40 cellular contexts compared by ENCODE assay signal in the genomic region with DNA sequence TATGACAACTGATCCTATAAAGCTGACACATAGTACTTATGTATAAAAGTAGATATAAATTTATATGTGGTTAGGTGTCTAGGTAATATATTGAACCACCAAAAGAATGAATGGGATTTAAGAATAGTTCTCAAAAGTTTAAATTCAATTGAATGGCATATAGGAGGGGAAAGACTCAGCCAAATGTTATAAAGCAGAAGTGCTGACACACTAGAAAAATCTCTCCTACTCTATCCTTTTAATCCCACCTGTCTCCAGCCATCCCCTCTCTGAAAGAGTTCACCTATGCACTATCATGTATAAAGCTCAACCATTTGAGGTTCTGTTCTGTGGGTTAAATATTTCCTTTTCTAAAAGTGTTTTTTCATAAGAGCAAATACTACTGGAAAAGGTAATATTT.
"Had no signal": no experiment of that assay in that cellular context is flagged by ENCODE, and none has a peak within 500 bp of the region (broad histone marks: within the 10 kb centered on the region; RNA-seq: fewer than 3 reads in every experiment).

No MANE protein-coding gene starts in this region.

- H3K36me3 Mint-ChIP-seq: activated naive CD4-positive, alpha-beta T cell treated with anti-CD3 and anti-CD28 coated beads, Interleukin-2, amount 10 ng/mL, durations not matched to agents 7 days and 5 days; activated naive CD4-positive, alpha-beta T cell treated with anti-CD3 and anti-CD28 coated beads, Interleukin-2, amount 50 U/mL, for 24 hours; activated naive CD4-positive, alpha-beta T cell treated with anti-CD3 and anti-CD28 coated beads, Interleukin-2, amount 50 U/mL, for 72 hours; activated naive CD8-positive, alpha-beta T cell; activated naive CD8-positive, alpha-beta T cell treated with anti-CD3 and anti-CD28 coated beads for 36 hours; activated naive CD8-positive, alpha-beta T cell treated with anti-CD3 and anti-CD28 coated beads, Interleukin-2, amount 10 ng/mL, durations not matched to agents 7 days and 5 days had no signal

- FAIRE-seq: astrocyte, bronchial epithelial cell had no signal

- DNase-seq: activated effector memory CD4-positive, alpha-beta T cell treated with anti-CD3 and anti-CD28 coated beads, Interleukin-2, amount 50 U/mL, for 16 hours; activated effector memory CD4-positive, alpha-beta T cell treated with Interleukin-2 at 50 U/mL for 16 hours; activated gamma-delta T cell; activated gamma-delta T cell treated with Interleukin-2 at 50 U/mL for 16 hours; activated naive CD4-positive, alpha-beta T cell; activated naive CD4-positive, alpha-beta T cell treated with anti-CD3 and anti-CD28 coated beads for 36 hours; activated naive CD4-positive, alpha-beta T cell treated with anti-CD3 and anti-CD28 coated beads, Interleukin-2, amount 10 ng/mL, durations not matched to agents 7 days and 5 days; activated naive CD4-positive, alpha-beta T cell treated with anti-CD3 and anti-CD28 coated beads, Interleukin-2, amount 50 U/mL, for 16 hours; activated naive CD4-positive, alpha-beta T cell treated with Interleukin-2 at 50 U/mL for 16 hours; activated naive CD8-positive, alpha-beta T cell treated with anti-CD3 and anti-CD28 coated beads for 36 hours; activated naive CD8-positive, alpha-beta T cell treated with anti-CD3 and anti-CD28 coated beads, Interleukin-2, amount 10 ng/mL, durations not matched to agents 7 days and 5 days; activated naive CD8-positive, alpha-beta T cell treated with anti-CD3 and anti-CD28 coated beads, Interleukin-2, amount 50 U/mL, for 24 hours; activated T-cell treated with anti-CD3 and anti-CD28 coated beads, Interleukin-2, amount 50 U/mL, for 1 hour; activated T-cell treated with anti-CD3 and anti-CD28 coated beads, Interleukin-2, amount 50 U/mL, for 24 hours; activated T-cell treated with anti-CD3 and anti-CD28 coated beads, Interleukin-2, amount 50 U/mL, for 4 hours; activated T-cell treated with anti-CD3 and anti-CD28 coated beads, Interleukin-2, amount 50 U/mL, for 48 hours; activated T-cell treated with anti-CD3 and anti-CD28 coated beads, Interleukin-2, amount 50 U/mL, for 72 hours; adrenal gland; amniotic stem cell; amygdala; anterior cingulate cortex; aorta; body of pancreas; brain microvascular endothelial cell; caudate nucleus; central memory CD4-positive, alpha-beta T cell; cerebellar nuclear complex had no signal

- H3K4me3 Mint-ChIP-seq: activated naive CD4-positive, alpha-beta T cell treated with anti-CD3 and anti-CD28 coated beads for 36 hours; activated naive CD4-positive, alpha-beta T cell treated with anti-CD3 and anti-CD28 coated beads, Interleukin-2, amount 10 ng/mL, durations not matched to agents 7 days and 5 days; activated naive CD4-positive, alpha-beta T cell treated with anti-CD3 and anti-CD28 coated beads, Interleukin-2, amount 50 U/mL, for 24 hours; activated naive CD8-positive, alpha-beta T cell; activated naive CD8-positive, alpha-beta T cell treated with anti-CD3 and anti-CD28 coated beads for 36 hours; activated naive CD8-positive, alpha-beta T cell treated with anti-CD3 and anti-CD28 coated beads, Interleukin-2, amount 10 ng/mL, durations not matched to agents 7 days and 5 days; activated naive CD8-positive, alpha-beta T cell treated with anti-CD3 and anti-CD28 coated beads, Interleukin-2, amount 50 U/mL, for 24 hours; activated T-cell treated with anti-CD3 and anti-CD28 coated beads, Interleukin-2, amount 50 U/mL, for 24 hours; activated T-cell treated with anti-CD3 and anti-CD28 coated beads, Interleukin-2, amount 50 U/mL, for 4 hours; activated T-cell treated with anti-CD3 and anti-CD28 coated beads, Interleukin-2, amount 50 U/mL, for 72 hours; activated T-helper 1 cell treated with anti-CD3 and anti-CD28 coated beads, Interleukin-12 subunit alpha, Interleukin-12 subunit beta, Interleukin-2, Interleukin-4 antibody, amounts not matched to agents 30 ng/mL and 10 ng/mL and 1 ng/mL, durations not matched to agents 14 hours and 24 hours and 36 hours; activated T-helper 17 cell treated with anti-CD3 and anti-CD28 coated beads, Interleukin-2, amount 50 U/mL, for 72 hours; central memory CD8-positive, alpha-beta T cell had no signal

- H3K27me3 Mint-ChIP-seq: activated naive CD4-positive, alpha-beta T cell treated with anti-CD3 and anti-CD28 coated beads, Interleukin-2, amount 10 ng/mL, durations not matched to agents 7 days and 5 days; activated naive CD4-positive, alpha-beta T cell treated with anti-CD3 and anti-CD28 coated beads, Interleukin-2, amount 50 U/mL, for 24 hours; activated naive CD8-positive, alpha-beta T cell; activated naive CD8-positive, alpha-beta T cell treated with anti-CD3 and anti-CD28 coated beads for 36 hours; activated naive CD8-positive, alpha-beta T cell treated with anti-CD3 and anti-CD28 coated beads, Interleukin-2, amount 10 ng/mL, durations not matched to agents 7 days and 5 days; activated naive CD8-positive, alpha-beta T cell treated with anti-CD3 and anti-CD28 coated beads, Interleukin-2, amount 50 U/mL, for 24 hours; activated T-cell treated with anti-CD3 and anti-CD28 coated beads, Interleukin-2, amount 50 U/mL, for 24 hours; activated T-helper 17 cell treated with anti-CD3 and anti-CD28 coated beads, Interleukin-2, amount 50 U/mL, for 72 hours; brain; central memory CD8-positive, alpha-beta T cell had no signal

- H3K36me3 ChIP-seq: adrenal gland, ascending aorta, brain microvascular endothelial cell, breast epithelium, cardiac muscle cell had no signal

- H3K27ac Mint-ChIP-seq: activated naive CD4-positive, alpha-beta T cell treated with anti-CD3 and anti-CD28 coated beads for 36 hours; activated naive CD4-positive, alpha-beta T cell treated with anti-CD3 and anti-CD28 coated beads, Interleukin-2, amount 10 ng/mL, durations not matched to agents 7 days and 5 days; activated naive CD4-positive, alpha-beta T cell treated with anti-CD3 and anti-CD28 coated beads, Interleukin-2, amount 50 U/mL, for 24 hours; activated naive CD4-positive, alpha-beta T cell treated with anti-CD3 and anti-CD28 coated beads, Interleukin-2, amount 50 U/mL, for 72 hours; activated naive CD8-positive, alpha-beta T cell; activated naive CD8-positive, alpha-beta T cell treated with anti-CD3 and anti-CD28 coated beads for 36 hours; activated naive CD8-positive, alpha-beta T cell treated with anti-CD3 and anti-CD28 coated beads, Interleukin-2, amount 10 ng/mL, durations not matched to agents 7 days and 5 days; activated naive CD8-positive, alpha-beta T cell treated with anti-CD3 and anti-CD28 coated beads, Interleukin-2, amount 50 U/mL, for 24 hours; activated T-cell treated with anti-CD3 and anti-CD28 coated beads, Interleukin-2, amount 50 U/mL, for 24 hours; activated T-cell treated with anti-CD3 and anti-CD28 coated beads, Interleukin-2, amount 50 U/mL, for 72 hours; activated T-helper 1 cell treated with anti-CD3 and anti-CD28 coated beads, Interleukin-12 subunit alpha, Interleukin-12 subunit beta, Interleukin-2, Interleukin-4 antibody, amounts not matched to agents 30 ng/mL and 10 ng/mL and 1 ng/mL, durations not matched to agents 14 hours and 24 hours and 36 hours; activated T-helper 17 cell treated with anti-CD3 and anti-CD28 coated beads, Interleukin-2, amount 50 U/mL, for 72 hours; activated T-helper 2 cell treated with anti-CD3 and anti-CD28 coated beads, Interferon-gamma antibody, Interleukin-2, Interleukin-4, amounts not matched to agents 10 μg/mL and 5 μg/mL and 100 μg/mL, durations not matched to agents 14 hours and 24 hours and 36 hours had no signal

- H3K27me3 ChIP-seq: adrenal gland, ascending aorta, body of pancreas, brain microvascular endothelial cell, breast epithelium, cardiac muscle cell had no signal

- H3K4me1 Mint-ChIP-seq: activated naive CD4-positive, alpha-beta T cell treated with anti-CD3 and anti-CD28 coated beads, Interleukin-2, amount 10 ng/mL, durations not matched to agents 7 days and 5 days; activated naive CD4-positive, alpha-beta T cell treated with anti-CD3 and anti-CD28 coated beads, Interleukin-2, amount 50 U/mL, for 24 hours; activated naive CD8-positive, alpha-beta T cell treated with anti-CD3 and anti-CD28 coated beads for 36 hours; activated naive CD8-positive, alpha-beta T cell treated with anti-CD3 and anti-CD28 coated beads, Interleukin-2, amount 10 ng/mL, durations not matched to agents 7 days and 5 days; activated naive CD8-positive, alpha-beta T cell treated with anti-CD3 and anti-CD28 coated beads, Interleukin-2, amount 50 U/mL, for 24 hours; activated T-helper 17 cell treated with anti-CD3 and anti-CD28 coated beads, Interleukin-2, amount 50 U/mL, for 72 hours; central memory CD8-positive, alpha-beta T cell had no signal

- H3K4me3 ChIP-seq: adrenal gland, ascending aorta, body of pancreas, breast epithelium, cardiac muscle cell had no signal

- H3K9me3 Mint-ChIP-seq: activated naive CD4-positive, alpha-beta T cell treated with anti-CD3 and anti-CD28 coated beads for 36 hours; activated naive CD8-positive, alpha-beta T cell treated with anti-CD3 and anti-CD28 coated beads, Interleukin-2, amount 50 U/mL, for 24 hours; activated T-helper 1 cell treated with anti-CD3 and anti-CD28 coated beads, Interleukin-12 subunit alpha, Interleukin-12 subunit beta, Interleukin-2, Interleukin-4 antibody, amounts not matched to agents 30 ng/mL and 10 ng/mL and 1 ng/mL, durations not matched to agents 14 hours and 24 hours and 36 hours; activated T-helper 17 cell treated with anti-CD3 and anti-CD28 coated beads, Interleukin-2, amount 50 U/mL, for 72 hours; brain had no signal

- H3K4me1 ChIP-seq: adrenal gland, body of pancreas, breast epithelium had no signal

- ATAC-seq: activated naive CD4-positive, alpha-beta T cell treated with anti-CD3 and anti-CD28 coated beads, Interleukin-2, amount 50 U/mL, for 72 hours; activated naive CD8-positive, alpha-beta T cell treated with anti-CD3 and anti-CD28 coated beads, Interleukin-2, amount 50 U/mL, for 24 hours; activated T-cell treated with anti-CD3 and anti-CD28 coated beads, Interleukin-2, amount 50 U/mL, for 4 hours; activated T-cell treated with anti-CD3 and anti-CD28 coated beads, Interleukin-2, amount 50 U/mL, for 72 hours; activated T-helper 17 cell treated with anti-CD3 and anti-CD28 coated beads, Interleukin-2, amount 50 U/mL, for 72 hours; body of pancreas had no signal

- H3K27ac ChIP-seq: adrenal gland, ascending aorta, body of pancreas, brain microvascular endothelial cell, breast epithelium, cardiac muscle cell had no signal

- H3K9me3 ChIP-seq: adrenal gland, ascending aorta, body of pancreas, breast epithelium had no signal
